ENCODE assay signal across 18 cellular contexts in the genomic region with DNA sequence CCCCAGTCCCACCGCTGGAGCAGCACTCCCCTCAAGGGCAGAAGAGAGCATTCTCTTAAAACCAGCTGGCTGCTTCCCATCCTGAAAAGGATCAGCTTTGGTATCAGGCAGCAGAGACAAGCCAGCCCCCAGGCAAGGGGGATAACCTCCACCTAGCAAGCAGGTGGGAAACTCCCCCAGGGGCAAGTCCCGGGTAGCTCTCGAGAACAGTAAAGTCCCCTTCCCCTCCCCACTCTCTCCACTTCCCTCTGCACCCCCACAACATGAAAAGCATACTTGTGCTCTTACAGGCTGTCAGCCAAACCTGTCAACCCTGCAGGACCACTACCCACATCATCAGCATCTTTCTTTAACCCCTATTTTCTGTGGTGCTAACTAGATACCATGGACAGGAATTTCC.
DNase-seq lines count a peak whose midpoint lies in the region; ATAC-seq, FAIRE-seq and TF ChIP-seq lines count a peak whose summit lies in the region.
"Had no signal": no experiment of that assay in that cellular context is flagged by ENCODE, and none has a peak within 500 bp of the region (broad histone marks: within the 10 kb centered on the region; RNA-seq: fewer than 3 reads in every experiment).

No MANE protein-coding gene starts in this region.

- H3K9me3 ChIP-seq in right atrium auricular region (no peaks in the 10 kb centered on the region), GM12878 (replicated peaks; ENCODE audit: control insufficient read depth, insufficient read depth, low read length) (no peaks in the 10 kb centered on the region)

- RAD21 ChIA-PET in GM12878 (lab: Charles Lee; ENCODE audit: unreplicated experiment): no interaction called here

- H3K79me2 ChIP-seq in GM12878 (ENCODE audit: control insufficient read depth, insufficient read depth, low read length): no peaks in the 10 kb centered on the region

- H3K4me3 ChIP-seq in right atrium auricular region: no peak overlapping the region
- no peak overlapping the region for H3K4me3 ChIP-seq in GM12878
- H3K4me3 ChIP-seq: GM23248 had no signal

- FAIRE-seq in GM12891 (lab: Jason Lieb, UNC) (no peak), GM12878 (lab: Jason Lieb, UNC) (no peak)
- FAIRE-seq: G401.6, GM12892, H1 had no signal

- intact Hi-C loops in cardiac septum (cut with DNase I): no loop called here
- intact Hi-C loops in GM12878 (cut with micrococcal nuclease; ENCODE audit: unreplicated experiment): no loop called here

- no peak for TF ChIP-seq CTCF in right atrium auricular region (IDR thresholded peaks at IDR 0.05)
- TF ChIP-seq CTCF in GM12878 (IDR thresholded peaks at IDR 0.05 in 2 of 3, conservative IDR thresholded peaks at IDR 0.05 in 1 of 3; ENCODE audit: control insufficient read depth in 2 of 3, extremely low read depth in 1 of 3, insufficient read depth in 1 of 3, low read depth in 3 of 3, low read length in 3 of 3): no peak

- H4K20me1 ChIP-seq in GM12878 (ENCODE audit: control insufficient read depth, insufficient read depth): no peaks in the 10 kb centered on the region

- TF ChIP-seq EP300 in GM12878 (IDR thresholded peaks at IDR 0.05; ENCODE audit: borderline replicate concordance in 1 of 2, control insufficient read depth in 1 of 2, low read depth in 2 of 2, low read length in 2 of 2): no peak

- H3K27ac ChIP-seq in right atrium auricular region (no peak overlapping the region), GM12878 (ENCODE audit: control insufficient read depth, insufficient read depth) (no peak overlapping the region)
- H3K27ac ChIP-seq: GM23248 had no signal

- H2AFZ ChIP-seq in GM12878 (ENCODE audit: control insufficient read depth, low read depth, low read length): no peak overlapping the region
- H2AFZ ChIP-seq: GM23248 had no signal

- CTCF ChIA-PET in GM12878 (lab: Yijun Ruan, JAX): no interaction called here

- 18% methylated on average over 3 of the region's 3 CpGs for WGBS in GM12878 (ENCODE audit: insufficient coverage, insufficient replicate concordance, low lambda C conversion rate, missing lambda C conversion rate)

- TF ChIP-seq POLR2A in GM12891 (IDR thresholded peaks at IDR 0.05; ENCODE audit: low read depth, low read length) (no peak), GM12878 (IDR thresholded peaks at IDR 0.05; ENCODE audit: low read depth, low read length) (no peak)

- H3K36me3 ChIP-seq in right atrium auricular region (no peaks in the 10 kb centered on the region), GM12878 (ENCODE audit: control insufficient read depth in 2 of 2, insufficient read depth in 2 of 2, low read length in 1 of 2) (no peaks in the 10 kb centered on the region)

- SMC1A ChIA-PET in GM12878 (lab: Charles Lee; ENCODE audit: uncharacterized antibody, unreplicated experiment): no interaction called here

- POLR2A ChIA-PET in GM12878 (lab: Charles Lee): interaction anchor here (0.6 kb wide), 1 partner anchor 1416 kb away, joined by 4 read pairs; no protein-coding TSS in a partner anchor

- DNase-seq in cardiac septum (ENCODE audit: low spot score) (peak; percentile 59), right atrium auricular region (ENCODE audit: low spot score) (no peak), GM12891 (ENCODE audit: insufficient read length, low spot score) (no peak), GM12878 (ENCODE audit: low read depth, low spot score) (no peak)
- DNase-seq in activated T-cell treated with anti-CD3 and anti-CD28 coated beads, Interleukin-2, amount 50 U/mL, for 48 hours: no peak
- DNase-seq: C1 segment of cervical spinal cord; Calu3; CD4-positive, alpha-beta memory T cell; COR-L47; DMS53; DMS79 treated with DMSO at 0.1 percent for 48 hours; GM23248; H7; HCEC 1CT had no signal

- peak; percentile 82 for ATAC-seq in GM12878
- no peak for ATAC-seq in HG02571 (IDR thresholded peaks at IDR 0.05; ENCODE audit: unreplicated experiment)

- no peak overlapping the region for H3K9ac ChIP-seq in GM12878 (ENCODE audit: control insufficient read depth, insufficient read depth, low read length)
- H3K9ac ChIP-seq: GM23248 had no signal

- H3K4me2 ChIP-seq in GM12878 (ENCODE audit: control insufficient read depth, insufficient read depth): no peak overlapping the region

- BruUV-seq in GM12878 (replicated peaks; lab: Mats Ljungman, UMichigan): no TSS peak

- in situ Hi-C loops in GM12878 (cut with MboI): no loop called here

- H3K27me3 ChIP-seq in right atrium auricular region: no peaks in the 10 kb centered on the region
- H3K27me3 ChIP-seq in GM12878 (replicated peaks in 1 of 2; ENCODE audit: control insufficient read depth in 2 of 2, insufficient read depth in 2 of 2, low read length in 1 of 2): no peaks in the 10 kb centered on the region

- no peaks in the 10 kb centered on the region for H3K4me1 ChIP-seq in right atrium auricular region
- no peaks in the 10 kb centered on the region; the same call in 1 of the 2 replicates for H3K4me1 ChIP-seq in GM12878 (ENCODE audit: control insufficient read depth, insufficient read depth, low read length)

- no peak for TF ChIP-seq RAD21 in GM12878 (IDR thresholded peaks at IDR 0.05; ENCODE audit: insufficient read depth, low read depth, low read length)

TF ChIP-seq in GM12891, 5 proteins besides CTCF, POLR2A, EP300 and RAD21:
- TF ChIP-seq POU2F2 (IDR thresholded peaks at IDR 0.05; ENCODE audit: low read depth, low read length): no peak
- TF ChIP-seq POLR2AphosphoS5 (IDR thresholded peaks at IDR 0.05; ENCODE audit: low read depth, low read length): no peak
- TF ChIP-seq SPI1 (IDR thresholded peaks at IDR 0.05; ENCODE audit: low read depth, low read length): 0 out of 2 replicates have a peak, but pooled peaks have one; percentile 37
- no peak for TF ChIP-seq TAF1 (IDR thresholded peaks at IDR 0.05; ENCODE audit: low read depth, low read length)
- no peak for TF ChIP-seq PAX5 (IDR thresholded peaks at IDR 0.05; ENCODE audit: insufficient read depth, low read length, severe bottlenecking)
TF ChIP-seq in GM12891: peak in this region for 1.

TF ChIP-seq in GM12878, 131 proteins besides CTCF, POLR2A, EP300 and RAD21:
- no peak for TF ChIP-seq CBFB (IDR thresholded peaks at IDR 0.05; ENCODE audit: low read depth)
- no peak for TF ChIP-seq BRCA1 (IDR thresholded peaks at IDR 0.05; ENCODE audit: low read depth, low read length)
- TF ChIP-seq MXI1 (IDR thresholded peaks at IDR 0.05; ENCODE audit: low read depth, low read length): no peak
- no peak for TF ChIP-seq ZZZ3 (IDR thresholded peaks at IDR 0.05; ENCODE audit: control insufficient read depth, insufficient read length, low read depth)
- TF ChIP-seq SPI1 (IDR thresholded peaks at IDR 0.05; ENCODE audit: borderline replicate concordance, insufficient read depth, low read depth, low read length): peak; percentile 18; the same call in 1 of the 2 replicates
- peak; percentile 51 for TF ChIP-seq RELA (IDR thresholded peaks at IDR 0.05; ENCODE audit: borderline replicate concordance, partially characterized antibody)
- TF ChIP-seq, protein P1, sequence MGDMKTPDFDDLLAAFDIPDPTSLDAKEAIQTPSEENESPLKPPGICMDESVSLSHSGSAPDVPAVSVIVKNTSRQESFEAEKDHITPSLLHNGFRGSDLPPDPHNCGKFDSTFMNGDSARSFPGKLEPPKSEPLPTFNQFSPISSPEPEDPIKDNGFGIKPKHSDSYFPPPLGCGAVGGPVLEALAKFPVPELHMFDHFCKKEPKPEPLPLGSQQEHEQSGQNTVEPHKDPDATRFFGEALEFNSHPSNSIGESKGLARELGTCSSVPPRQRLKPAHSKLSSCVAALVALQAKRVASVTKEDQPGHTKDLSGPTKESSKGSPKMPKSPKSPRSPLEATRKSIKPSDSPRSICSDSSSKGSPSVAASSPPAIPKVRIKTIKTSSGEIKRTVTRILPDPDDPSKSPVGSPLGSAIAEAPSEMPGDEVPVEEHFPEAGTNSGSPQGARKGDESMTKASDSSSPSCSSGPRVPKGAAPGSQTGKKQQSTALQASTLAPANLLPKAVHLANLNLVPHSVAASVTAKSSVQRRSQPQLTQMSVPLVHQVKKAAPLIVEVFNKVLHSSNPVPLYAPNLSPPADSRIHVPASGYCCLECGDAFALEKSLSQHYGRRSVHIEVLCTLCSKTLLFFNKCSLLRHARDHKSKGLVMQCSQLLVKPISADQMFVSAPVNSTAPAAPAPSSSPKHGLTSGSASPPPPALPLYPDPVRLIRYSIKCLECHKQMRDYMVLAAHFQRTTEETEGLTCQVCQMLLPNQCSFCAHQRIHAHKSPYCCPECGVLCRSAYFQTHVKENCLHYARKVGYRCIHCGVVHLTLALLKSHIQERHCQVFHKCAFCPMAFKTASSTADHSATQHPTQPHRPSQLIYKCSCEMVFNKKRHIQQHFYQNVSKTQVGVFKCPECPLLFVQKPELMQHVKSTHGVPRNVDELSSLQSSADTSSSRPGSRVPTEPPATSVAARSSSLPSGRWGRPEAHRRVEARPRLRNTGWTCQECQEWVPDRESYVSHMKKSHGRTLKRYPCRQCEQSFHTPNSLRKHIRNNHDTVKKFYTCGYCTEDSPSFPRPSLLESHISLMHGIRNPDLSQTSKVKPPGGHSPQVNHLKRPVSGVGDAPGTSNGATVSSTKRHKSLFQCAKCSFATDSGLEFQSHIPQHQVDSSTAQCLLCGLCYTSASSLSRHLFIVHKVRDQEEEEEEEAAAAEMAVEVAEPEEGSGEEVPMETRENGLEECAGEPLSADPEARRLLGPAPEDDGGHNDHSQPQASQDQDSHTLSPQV (IDR thresholded peaks at IDR 0.05): no peak
- TF ChIP-seq, protein P2, sequence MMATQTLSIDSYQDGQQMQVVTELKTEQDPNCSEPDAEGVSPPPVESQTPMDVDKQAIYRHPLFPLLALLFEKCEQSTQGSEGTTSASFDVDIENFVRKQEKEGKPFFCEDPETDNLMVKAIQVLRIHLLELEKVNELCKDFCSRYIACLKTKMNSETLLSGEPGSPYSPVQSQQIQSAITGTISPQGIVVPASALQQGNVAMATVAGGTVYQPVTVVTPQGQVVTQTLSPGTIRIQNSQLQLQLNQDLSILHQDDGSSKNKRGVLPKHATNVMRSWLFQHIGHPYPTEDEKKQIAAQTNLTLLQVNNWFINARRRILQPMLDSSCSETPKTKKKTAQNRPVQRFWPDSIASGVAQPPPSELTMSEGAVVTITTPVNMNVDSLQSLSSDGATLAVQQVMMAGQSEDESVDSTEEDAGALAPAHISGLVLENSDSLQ (IDR thresholded peaks at IDR 0.05): peak; percentile 39
TF ChIP-seq in GM12878: peak in this region for 3.
